18 cellular contexts compared by ENCODE assay signal in genomic region chr4:10022346-10023049, GRCh38. TPM values are rescaled to one million over a fixed set of nuclear protein-coding genes. Genes with fewer than 3 reads are reported as not detected.
DNase-seq lines count a peak whose midpoint lies in the region; ATAC-seq and TF ChIP-seq lines count a peak whose summit lies in the region.
"Had no signal": no experiment of that assay in that cellular context is flagged by ENCODE, and none has a peak within 500 bp of the region (broad histone marks: within the 10 kb centered on the region; RNA-seq: fewer than 3 reads in every experiment).

No MANE protein-coding gene starts in this region.

- no peaks in the 10 kb centered on the region for H3K36me3 Mint-ChIP-seq in activated naive CD8-positive, alpha-beta T cell treated with anti-CD3 and anti-CD28 coated beads, Interleukin-2, amount 10 ng/mL, durations not matched to agents 7 days and 5 days
- H3K36me3 Mint-ChIP-seq in activated naive CD8-positive, alpha-beta T cell treated with anti-CD3 and anti-CD28 coated beads for 36 hours = no peaks in the 10 kb centered on the region
- no peaks in the 10 kb centered on the region for H3K36me3 Mint-ChIP-seq in nephron progenitor cell (ENCODE audit: low read depth)
- H3K36me3 Mint-ChIP-seq: IgD-negative memory B cell, immature natural killer cell had no signal

- no peak for TF ChIP-seq EP300 in esophagus muscularis mucosa (IDR thresholded peaks at IDR 0.05)

- POLR2A ChIA-PET in activated naive CD8-positive, alpha-beta T cell treated with anti-CD3 and anti-CD28 coated beads, Interleukin-2, amount 10 ng/mL, durations not matched to agents 7 days and 5 days (lab: Charles Lee) = interaction anchor here (0.7 kb wide), 1 partner anchor 28 kb away, joined by 4 read pairs; no protein-coding TSS in a partner anchor

- no peaks in the 10 kb centered on the region for H3K9me3 Mint-ChIP-seq in activated naive CD8-positive, alpha-beta T cell treated with anti-CD3 and anti-CD28 coated beads, Interleukin-2, amount 10 ng/mL, durations not matched to agents 7 days and 5 days
- H3K9me3 Mint-ChIP-seq in activated naive CD8-positive, alpha-beta T cell treated with anti-CD3 and anti-CD28 coated beads for 36 hours = no peaks in the 10 kb centered on the region
- peaks cover 7% of the 10 kb centered on the region for H3K9me3 Mint-ChIP-seq in nephron progenitor cell
- H3K9me3 Mint-ChIP-seq: IgD-negative memory B cell, immature natural killer cell had no signal

- H3K9me3 ChIP-seq in esophagus muscularis mucosa = no peaks in the 10 kb centered on the region
- H3K9me3 ChIP-seq: gastroesophageal sphincter had no signal

- peaks cover 42 to 47% (median 44%) of the 10 kb centered on the region in 4 donors for H3K4me1 ChIP-seq in esophagus muscularis mucosa

- intact Hi-C loops in esophagus muscularis mucosa (cut with DNase I) = no loop called here

- no peaks in the 10 kb centered on the region for H3K27me3 ChIP-seq in esophagus muscularis mucosa
- H3K27me3 ChIP-seq: brain microvascular endothelial cell, gastroesophageal sphincter had no signal

- TF ChIP-seq CTCF in esophagus muscularis mucosa (IDR thresholded peaks at IDR 0.05) = no peak
- no peak for TF ChIP-seq CTCF in nephron progenitor cell (IDR thresholded peaks at IDR 0.05)

- peak overlapping the region in 3 of 4 donors; percentile 83 to 90 (median 88) for H3K27ac ChIP-seq in esophagus muscularis mucosa (replicated peaks in 1 of 4)
- H3K27ac ChIP-seq: brain microvascular endothelial cell had no signal

- H3K4me1 Mint-ChIP-seq in activated naive CD8-positive, alpha-beta T cell treated with anti-CD3 and anti-CD28 coated beads, Interleukin-2, amount 10 ng/mL, durations not matched to agents 7 days and 5 days = peaks cover 13% of the 10 kb centered on the region
- peaks cover 12% of the 10 kb centered on the region for H3K4me1 Mint-ChIP-seq in activated naive CD8-positive, alpha-beta T cell treated with anti-CD3 and anti-CD28 coated beads for 36 hours
- H3K4me1 Mint-ChIP-seq in nephron progenitor cell = peaks cover 36% of the 10 kb centered on the region

- DNase-seq in activated naive CD8-positive, alpha-beta T cell treated with anti-CD3 and anti-CD28 coated beads, Interleukin-2, amount 10 ng/mL, durations not matched to agents 7 days and 5 days = no peak
- no peak for DNase-seq in activated naive CD8-positive, alpha-beta T cell treated with anti-CD3 and anti-CD28 coated beads for 36 hours
- no peak for DNase-seq in esophagus muscularis mucosa (ENCODE audit: extremely low spot score)
- DNase-seq in nephron progenitor cell = no peak
- DNase-seq in UCSD-AML1 (lab: John Stamatoyannopoulos, UW; ENCODE audit: unreplicated experiment) = no peak
- no peak for DNase-seq in NCI-H2196 treated with DMSO at 0.1 percent for 48 hours (lab: John Stamatoyannopoulos, UW; ENCODE audit: unreplicated experiment)
- no peak for DNase-seq in stimulated activated CD4-positive, alpha-beta T cell treated with anti-CD3 and anti-CD28 coated beads, Interleukin-4, amount 100 ng/mL, for 4 hours
- DNase-seq: activated naive CD4-positive, alpha-beta T cell; brain microvascular endothelial cell; effector memory CD4-positive, alpha-beta T cell; immature natural killer cell; NCI-H1417 treated with DMSO at 0.1 percent for 48 hours; NCI-H226 had no signal

- H3K27me3 Mint-ChIP-seq in activated naive CD8-positive, alpha-beta T cell treated with anti-CD3 and anti-CD28 coated beads, Interleukin-2, amount 10 ng/mL, durations not matched to agents 7 days and 5 days = peaks cover 8% of the 10 kb centered on the region
- H3K27me3 Mint-ChIP-seq in activated naive CD8-positive, alpha-beta T cell treated with anti-CD3 and anti-CD28 coated beads for 36 hours = peaks cover 5% of the 10 kb centered on the region
- peaks cover 39% of the 10 kb centered on the region for H3K27me3 Mint-ChIP-seq in nephron progenitor cell (ENCODE audit: low read depth, poor library complexity)
- H3K27me3 Mint-ChIP-seq: progenitor cell of endocrine pancreas had no signal

- no peak overlapping the region for H3K4me3 Mint-ChIP-seq in activated naive CD8-positive, alpha-beta T cell treated with anti-CD3 and anti-CD28 coated beads, Interleukin-2, amount 10 ng/mL, durations not matched to agents 7 days and 5 days
- no peak overlapping the region for H3K4me3 Mint-ChIP-seq in activated naive CD8-positive, alpha-beta T cell treated with anti-CD3 and anti-CD28 coated beads for 36 hours
- no peak overlapping the region for H3K4me3 Mint-ChIP-seq in nephron progenitor cell

- H3K4me3 ChIP-seq in esophagus muscularis mucosa = no peak overlapping the region
- H3K4me3 ChIP-seq: gastroesophageal sphincter had no signal

- peak overlapping the region; percentile 26 for H3K27ac Mint-ChIP-seq in activated naive CD8-positive, alpha-beta T cell treated with anti-CD3 and anti-CD28 coated beads, Interleukin-2, amount 10 ng/mL, durations not matched to agents 7 days and 5 days
- H3K27ac Mint-ChIP-seq in activated naive CD8-positive, alpha-beta T cell treated with anti-CD3 and anti-CD28 coated beads for 36 hours = no peak overlapping the region
- peak overlapping the region; percentile 64 for H3K27ac Mint-ChIP-seq in nephron progenitor cell
- H3K27ac Mint-ChIP-seq: IgD-negative memory B cell, progenitor cell of endocrine pancreas had no signal

- no peaks in the 10 kb centered on the region for H3K36me3 ChIP-seq in esophagus muscularis mucosa
- H3K36me3 ChIP-seq: brain microvascular endothelial cell, gastroesophageal sphincter had no signal

- no peak for ATAC-seq in activated naive CD8-positive, alpha-beta T cell treated with anti-CD3 and anti-CD28 coated beads, Interleukin-2, amount 10 ng/mL, durations not matched to agents 7 days and 5 days (ENCODE audit: low read depth)
- no peak for ATAC-seq in HG02970 (IDR thresholded peaks at IDR 0.05; ENCODE audit: low FRiP score, unreplicated experiment)
- ATAC-seq: gastroesophageal sphincter, SK-N-SH treated with all-trans-retinoic acid at 6 μM for 48 hours had no signal

- WGBS in esophagus muscularis mucosa = 78% methylated on average over 14 of the region's 14 CpGs

- no peak for TF ChIP-seq POLR2A in esophagus muscularis mucosa (IDR thresholded peaks at IDR 0.05; ENCODE audit: low read depth)

RNA-seq across cellular contexts. Expression of gene SLC2A9, which starts 1.2 kb away (rescaled TPM):
- total RNA-seq in activated naive CD8-positive, alpha-beta T cell treated with anti-CD3 and anti-CD28 coated beads, Interleukin-2, amount 10 ng/mL, durations not matched to agents 7 days and 5 days = 1 to 10 TPM in 1 of 2 experiments, under 1 TPM in 1; 0.77 to 1.6 TPM
- total RNA-seq in activated naive CD8-positive, alpha-beta T cell treated with anti-CD3 and anti-CD28 coated beads for 36 hours = 1 to 10 TPM; 1.1 to 1.2 TPM
- 10 to 100 TPM in 1 of 4 donors, 1 to 10 TPM in 3; 5.6 to 10.5 (median 6.5) TPM for total RNA-seq in esophagus muscularis mucosa
